ENCODE assay signal across 8 cellular contexts in the genomic region with DNA sequence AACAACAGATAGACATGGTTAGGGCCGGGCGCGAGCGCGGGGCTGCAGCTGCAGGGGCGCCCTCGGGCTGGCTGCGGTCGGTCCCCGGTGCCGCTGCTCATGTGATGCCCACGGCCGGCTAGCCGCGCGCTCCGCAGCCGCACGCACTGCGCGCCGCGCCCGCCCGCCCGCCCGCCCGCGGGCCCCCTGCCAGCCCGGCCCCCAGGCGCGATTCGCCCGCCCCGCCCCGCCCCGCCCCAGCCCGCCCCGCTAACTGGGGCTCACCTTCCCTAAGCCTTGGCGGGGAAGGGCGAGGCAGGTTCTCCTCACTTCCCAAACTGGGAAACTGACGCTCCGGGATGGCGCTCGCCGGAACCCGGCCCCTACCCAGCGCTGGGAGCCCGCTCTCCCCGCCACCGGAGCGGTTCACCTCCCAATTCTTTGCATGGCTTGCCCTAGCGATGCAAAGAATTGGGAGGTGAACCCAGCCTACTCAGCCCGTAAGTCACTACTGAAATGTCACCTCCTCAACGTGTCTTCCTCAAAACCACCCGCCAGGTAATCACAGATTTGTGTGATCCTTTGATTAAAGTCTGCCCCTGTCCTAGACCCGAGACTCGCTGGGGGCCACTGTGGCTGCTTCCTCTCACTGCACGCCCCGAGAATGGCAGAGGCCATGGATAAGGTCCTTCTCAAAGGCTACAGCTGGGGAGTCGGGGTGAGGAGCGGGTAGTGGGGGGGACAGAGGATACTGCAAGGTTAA.
DNase-seq lines count a peak whose midpoint lies in the region; TF ChIP-seq lines count a peak whose summit lies in the region.

No MANE protein-coding gene starts in this region.

- H3K4me2 ChIP-seq in BLaER1 treated with 17β-estradiol and CSF1 and Interleukin-3, amounts not matched to agents 10 nM and 100 nM, result peak overlapping the region; percentile 90 to 98 (median 95)

- H3K27me3 Mint-ChIP-seq in activated naive CD4-positive, alpha-beta T cell treated with anti-CD3 and anti-CD28 coated beads for 36 hours (ENCODE audit: low read depth), result no peaks in the 10 kb centered on the region

- intact Hi-C loops in activated naive CD4-positive, alpha-beta T cell treated with anti-CD3 and anti-CD28 coated beads for 36 hours (cut with micrococcal nuclease), result loop anchor here (10.0 kb wide), 1 partner anchor 642 kb away; a partner anchor contains a TSS

- peak; percentile 44 for TF ChIP-seq POLR2A in GM19099 (IDR thresholded peaks at IDR 0.05; ENCODE audit: extremely low read depth, insufficient read length, low read depth)

- no peak overlapping the region for H3K27ac Mint-ChIP-seq in activated naive CD4-positive, alpha-beta T cell treated with anti-CD3 and anti-CD28 coated beads for 36 hours

- no peaks in the 10 kb centered on the region for H3K9me3 Mint-ChIP-seq in activated naive CD4-positive, alpha-beta T cell treated with anti-CD3 and anti-CD28 coated beads for 36 hours

- H3K9me3 ChIP-seq in BLaER1 treated with 17β-estradiol and CSF1 and Interleukin-3, amounts not matched to agents 10 nM and 100 nM (replicated peaks in 1 of 11), result no peaks in the 10 kb centered on the region
- H3K9me3 ChIP-seq in iPS-15b (ENCODE audit: control insufficient read depth, insufficient read depth, low read length), result no peaks in the 10 kb centered on the region
- H3K9me3 ChIP-seq in stomach smooth muscle (ENCODE audit: control insufficient read depth in 2 of 2, low read length in 2 of 2), result no peaks in the 10 kb centered on the region

- H3K36me3 ChIP-seq in BLaER1 treated with 17β-estradiol and CSF1 and Interleukin-3, amounts not matched to agents 10 nM and 100 nM, result peaks cover 0 to 14% (median 4%) of the 10 kb centered on the region in 11 experiments; a peak in 5 of 22 replicates
- H3K36me3 ChIP-seq in iPS-15b (ENCODE audit: control insufficient read depth, insufficient read depth, low read length) (no peaks in the 10 kb centered on the region), stomach smooth muscle (ENCODE audit: control insufficient read depth in 2 of 2, insufficient read depth in 2 of 2, low read length in 2 of 2) (no peaks in the 10 kb centered on the region)

- H3K4me3 ChIP-seq in BLaER1 treated with 17β-estradiol and CSF1 and Interleukin-3, amounts not matched to agents 10 nM and 100 nM, result peak overlapping the region; percentile 35 to 66 (median 48)
- peak overlapping the region; percentile 59 for H3K4me3 ChIP-seq in Jurkat, Clone E6-1 (ENCODE audit: low read length)
- peak overlapping the region; percentile 72 for H3K4me3 ChIP-seq in iPS-15b (ENCODE audit: low read depth, low read length)
- H3K4me3 ChIP-seq in stomach smooth muscle (ENCODE audit: low read length in 2 of 2), result peak overlapping the region; percentile 51 to 63

- peaks cover 22 to 88% (median 62%) of the 10 kb centered on the region in 11 experiments; a peak in 17 of 22 replicates for H4K20me1 ChIP-seq in BLaER1 treated with 17β-estradiol and CSF1 and Interleukin-3, amounts not matched to agents 10 nM and 100 nM

- H3K27me3 ChIP-seq in BLaER1 treated with 17β-estradiol and CSF1 and Interleukin-3, amounts not matched to agents 10 nM and 100 nM, result peaks cover 0 to 18% (median 14%) of the 10 kb centered on the region in 11 experiments; a peak in 13 of 22 replicates
- H3K27me3 ChIP-seq in iPS-15b (ENCODE audit: control insufficient read depth, insufficient read depth, low read length) (peaks cover 38% of the 10 kb centered on the region), stomach smooth muscle (ENCODE audit: control insufficient read depth in 1 of 2, insufficient read depth in 2 of 2, low read length in 2 of 2) (peaks cover 6 to 13% of the 10 kb centered on the region in 2 donors)

- H3K4me1 Mint-ChIP-seq in activated naive CD4-positive, alpha-beta T cell treated with anti-CD3 and anti-CD28 coated beads for 36 hours (ENCODE audit: low read depth), result peaks cover 24% of the 10 kb centered on the region

- peak overlapping the region in 8 of 11 experiments; percentile 20 to 62 (median 56); a peak in 14 of 22 replicates for H3K9ac ChIP-seq in BLaER1 treated with 17β-estradiol and CSF1 and Interleukin-3, amounts not matched to agents 10 nM and 100 nM
- H3K9ac ChIP-seq in iPS-15b (ENCODE audit: low read depth, low read length), result no peak overlapping the region
- peak overlapping the region in 1 of 2 donors; percentile 44 for H3K9ac ChIP-seq in stomach smooth muscle (ENCODE audit: low read length in 2 of 2)

- CTCF ChIA-PET in activated naive CD4-positive, alpha-beta T cell treated with anti-CD3 and anti-CD28 coated beads for 36 hours (lab: Charles Lee), result interaction anchor here (0.8 to 1.5 kb wide), 2 partner anchors 14 to 193 kb away, joined by 3 to 5 read pairs; no protein-coding TSS in a partner anchor

- no peak for DNase-seq in Jurkat, Clone E6-1 (ENCODE audit: low read depth, low spot score)
- peak; percentile 57 for DNase-seq in activated naive CD4-positive, alpha-beta T cell treated with anti-CD3 and anti-CD28 coated beads for 36 hours
- DNase-seq in Ammon's horn (ENCODE audit: low spot score) (no peak), A172 (ENCODE audit: low spot score) (no peak)

- peaks cover 68 to 85% (median 78%) of the 10 kb centered on the region in 10 experiments for H3K4me1 ChIP-seq in BLaER1 treated with 17β-estradiol and CSF1 and Interleukin-3, amounts not matched to agents 10 nM and 100 nM
- H3K4me1 ChIP-seq in iPS-15b (ENCODE audit: control insufficient read depth, insufficient read depth, low read length), result peaks cover 17% of the 10 kb centered on the region
- H3K4me1 ChIP-seq in stomach smooth muscle (ENCODE audit: control insufficient read depth, insufficient read depth, low read length), result peaks cover 31% of the 10 kb centered on the region

- H3K36me3 Mint-ChIP-seq in activated naive CD4-positive, alpha-beta T cell treated with anti-CD3 and anti-CD28 coated beads for 36 hours (ENCODE audit: low read depth), result no peaks in the 10 kb centered on the region

- H3K27ac ChIP-seq in BLaER1 treated with 17β-estradiol and CSF1 and Interleukin-3, amounts not matched to agents 10 nM and 100 nM, result no peak overlapping the region
- no peak overlapping the region for H3K27ac ChIP-seq in stomach smooth muscle (ENCODE audit: low read length)

- peak overlapping the region; percentile 76 for H3K4me3 Mint-ChIP-seq in activated naive CD4-positive, alpha-beta T cell treated with anti-CD3 and anti-CD28 coated beads for 36 hours
